In the genomic region with DNA sequence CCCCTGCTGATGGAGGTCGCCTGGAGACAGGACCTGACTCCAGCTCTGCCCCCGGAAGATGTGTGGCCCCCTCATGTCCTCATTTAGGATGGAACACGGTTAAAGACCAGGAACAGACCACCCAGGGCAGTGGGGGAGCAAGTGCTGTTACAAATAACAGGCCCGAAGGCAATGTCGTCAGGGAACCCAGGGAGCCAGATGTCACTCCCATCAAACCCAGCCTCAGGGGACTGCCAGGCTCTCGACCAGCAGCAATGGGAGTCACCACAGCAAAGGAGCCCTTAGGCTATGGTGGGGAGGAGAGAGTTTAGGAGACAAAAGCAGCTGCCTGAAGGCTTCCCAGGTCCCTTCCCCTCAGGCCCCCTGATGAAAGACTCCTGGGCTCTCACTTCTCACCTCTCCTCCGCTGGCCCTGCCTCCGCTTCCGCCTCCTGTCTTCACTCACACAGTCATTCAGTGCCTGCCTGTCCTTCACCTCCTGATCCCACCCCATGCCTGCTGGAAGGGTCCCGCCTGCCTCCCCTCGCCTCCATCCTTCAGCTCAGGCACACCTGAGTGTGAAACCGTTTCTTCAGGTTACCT, we compare ENCODE assay signal across 9 cellular contexts. TPM values are rescaled to one million over a fixed set of nuclear protein-coding genes. Genes with fewer than 3 reads are reported as not detected.
DNase-seq lines count a peak whose midpoint lies in the region; ATAC-seq and TF ChIP-seq lines count a peak whose summit lies in the region.
"Had no signal": no experiment of that assay in that cellular context is flagged by ENCODE, and none has a peak within 500 bp of the region (broad histone marks: within the 10 kb centered on the region; RNA-seq: fewer than 3 reads in every experiment).

No MANE protein-coding gene starts in this region.

- H3K4me1 ChIP-seq in Caco-2 = peaks cover 37% of the 10 kb centered on the region

- H3K4me3 Mint-ChIP-seq in Caco-2 (ENCODE audit: unreplicated experiment) (peak overlapping the region; percentile 53), nephron (peak overlapping the region; percentile 29 to 38 (median 32))

- TF ChIP-seq CTCF in Caco-2 (IDR thresholded peaks at IDR 0.05; ENCODE audit: insufficient read depth in 1 of 2, low read depth in 1 of 2, low read length in 1 of 2, severe bottlenecking in 1 of 2, unreplicated experiment in 1 of 2) (no peak), nephron (IDR thresholded peaks at IDR 0.05; ENCODE audit: unreplicated experiment in 3 of 3) (no peak)

- intact Hi-C loops in Caco-2 (cut with micrococcal nuclease; ENCODE audit: unreplicated experiment) = loop anchor here (5.0 to 10.0 kb wide), 2 partner anchors 183 to 211 kb away; a partner anchor contains a TSS

- peak in 1 of 2 experiments; percentile 21 for DNase-seq in Caco-2
- no peak for DNase-seq in activated naive CD4-positive, alpha-beta T cell treated with anti-CD3 and anti-CD28 coated beads, Interleukin-2, amount 50 U/mL, for 72 hours (ENCODE audit: low spot score in 2 of 2)
- DNase-seq in HPDE6-E6E7 (ENCODE audit: extremely low spot score) = no peak
- DNase-seq in activated CD4-positive, CD25-positive, alpha-beta regulatory T cell treated with anti-CD3 and anti-CD28 coated beads, Interleukin-2, amount 50 U/mL, for 72 hours = no peak
- DNase-seq: SIG-M5 had no signal

- POLR2A ChIA-PET in Caco-2 (lab: Charles Lee) = interaction anchor here (0.9 to 1.4 kb wide), 3 partner anchors 8 to 209 kb away, joined by 3 to 40 read pairs (median 8); a partner anchor contains a TSS

- H3K27ac Mint-ChIP-seq in Caco-2 (ENCODE audit: unreplicated experiment) (peak overlapping the region; percentile 77), nephron (peak overlapping the region; percentile 27 to 75 (median 68))
- H3K27ac Mint-ChIP-seq in activated naive CD4-positive, alpha-beta T cell treated with anti-CD3 and anti-CD28 coated beads, Interleukin-2, amount 50 U/mL, for 72 hours = peak overlapping the region; percentile 39 to 98

- H3K36me3 Mint-ChIP-seq in Caco-2 (ENCODE audit: insufficient read depth, unreplicated experiment) = peaks cover 97% of the 10 kb centered on the region
- peaks cover 20 to 60% of the 10 kb centered on the region in 2 donors for H3K36me3 Mint-ChIP-seq in activated naive CD4-positive, alpha-beta T cell treated with anti-CD3 and anti-CD28 coated beads, Interleukin-2, amount 50 U/mL, for 72 hours
- peaks cover 36% of the 10 kb centered on the region for H3K36me3 Mint-ChIP-seq in nephron (ENCODE audit: low read depth)

- no peaks in the 10 kb centered on the region for H3K9me3 ChIP-seq in Caco-2
- no peaks in the 10 kb centered on the region for H3K9me3 ChIP-seq in KOPT-K1 (ENCODE audit: insufficient read depth, low read length, poor library complexity, severe bottlenecking)

- CTCF ChIA-PET in Caco-2 (lab: Charles Lee) = interaction anchor here (0.6 to 1.4 kb wide), 7 partner anchors 8 to 508 kb away, joined by 3 to 36 read pairs (median 8); a partner anchor contains a TSS

- no peak for ATAC-seq in activated naive CD4-positive, alpha-beta T cell treated with anti-CD3 and anti-CD28 coated beads, Interleukin-2, amount 50 U/mL, for 72 hours
- ATAC-seq in esophagus mucosa = no peak
- ATAC-seq in HG02759 (IDR thresholded peaks at IDR 0.05; ENCODE audit: unreplicated experiment) = no peak

- H3K36me3 ChIP-seq in Caco-2 (ENCODE audit: control insufficient read depth, insufficient read depth, low read length) (peaks cover 6% of the 10 kb centered on the region), KOPT-K1 (ENCODE audit: insufficient read depth, low read length) (peaks cover 70% of the 10 kb centered on the region)

- peak overlapping the region; percentile 31 for H3K27ac ChIP-seq in KOPT-K1 (ENCODE audit: low read depth, low read length, poor library complexity, severe bottlenecking)

- no peaks in the 10 kb centered on the region for H3K27me3 Mint-ChIP-seq in Caco-2 (ENCODE audit: insufficient read depth, unreplicated experiment)
- H3K27me3 Mint-ChIP-seq in nephron (ENCODE audit: low read depth) = no peaks in the 10 kb centered on the region

- H3K9me3 Mint-ChIP-seq in Caco-2 (ENCODE audit: unreplicated experiment) = no peaks in the 10 kb centered on the region
- no peaks in the 10 kb centered on the region for H3K9me3 Mint-ChIP-seq in activated naive CD4-positive, alpha-beta T cell treated with anti-CD3 and anti-CD28 coated beads, Interleukin-2, amount 50 U/mL, for 72 hours
- no peaks in the 10 kb centered on the region for H3K9me3 Mint-ChIP-seq in nephron

- no peak overlapping the region for H3K4me3 ChIP-seq in Caco-2 (ENCODE audit: low read depth, low read length)

- BruUV-seq in Caco-2 (replicated peaks; lab: Mats Ljungman, UMichigan) = no TSS peak

- H3K4me1 Mint-ChIP-seq in Caco-2 (ENCODE audit: low read depth, unreplicated experiment) (peaks cover 50% of the 10 kb centered on the region), nephron (peaks cover 76% of the 10 kb centered on the region)

- no peaks in the 10 kb centered on the region for H3K27me3 ChIP-seq in Caco-2 (replicated peaks; ENCODE audit: control insufficient read depth, insufficient read depth, low read length)

RNA-seq across cellular contexts. Expression of a gene that starts 4.4 kb away (rescaled TPM):
- total RNA-seq in Caco-2 (2022) (85.8 and 88.0 TPM in 2 replicates), esophagus mucosa (40.7 TPM)
- total RNA-seq in activated naive CD4-positive, alpha-beta T cell treated with anti-CD3 and anti-CD28 coated beads, Interleukin-2, amount 50 U/mL, for 72 hours = 10 to 100 TPM; 47.6 to 64.2 TPM

RNA-seq across cellular contexts. Expression of a gene that starts 7.8 kb away (rescaled TPM):
- total RNA-seq in Caco-2 (2022) (610 and 647 TPM in 2 replicates), esophagus mucosa (375 TPM)
- 100 to 1,000 TPM; 460 to 506 TPM for total RNA-seq in activated naive CD4-positive, alpha-beta T cell treated with anti-CD3 and anti-CD28 coated beads, Interleukin-2, amount 50 U/mL, for 72 hours

RNA-seq across cellular contexts. Expression of a gene that starts 26.1 kb away (rescaled TPM):
- 47.4 and 49.4 TPM in 2 replicates for total RNA-seq in Caco-2 (2022)
- 10 to 100 TPM; 37.5 to 52.2 TPM for total RNA-seq in activated naive CD4-positive, alpha-beta T cell treated with anti-CD3 and anti-CD28 coated beads, Interleukin-2, amount 50 U/mL, for 72 hours
- total RNA-seq in esophagus mucosa = 16.7 TPM

RNA-seq across cellular contexts. Expression of a gene that starts 42.4 kb away (rescaled TPM):
- total RNA-seq in Caco-2 (2022) (not detected in 2 replicates), esophagus mucosa (0.08 TPM)
- total RNA-seq in activated naive CD4-positive, alpha-beta T cell treated with anti-CD3 and anti-CD28 coated beads, Interleukin-2, amount 50 U/mL, for 72 hours = 1 to 10 TPM in 1 of 2 donors, under 1 TPM in 1; 0.27 to 1.4 TPM
